In genomic region chrX:43317378-43317777, GRCh38 we compare ENCODE assay signal across 28 cellular contexts.
"Had no signal": no experiment of that assay in that cellular context is flagged by ENCODE, and none has a peak within 500 bp of the region (broad histone marks: within the 10 kb centered on the region; RNA-seq: fewer than 3 reads in every experiment).

No MANE protein-coding gene starts in this region.

- H3K9me3 Mint-ChIP-seq: stimulated activated effector memory CD8-positive, alpha-beta T cell treated with anti-CD3 and anti-CD28 coated beads, Interleukin-12 subunit alpha, Interleukin-12 subunit beta, amount 100 ng/mL, for 72 hours had no signal

- FAIRE-seq: small intestine, urothelium cell line had no signal

- H3K4me1 Mint-ChIP-seq: natural killer cell; nephron; stimulated activated effector memory CD8-positive, alpha-beta T cell treated with anti-CD3 and anti-CD28 coated beads, Interleukin-12 subunit alpha, Interleukin-12 subunit beta, amount 100 ng/mL, for 72 hours; stimulated activated naive CD8-positive, alpha-beta T cell treated with anti-CD3 and anti-CD28 coated beads, Interleukin-15, amount 100 ng/mL, for 72 hours had no signal

- H3K9me3 ChIP-seq: neutrophil, ovary, prostate gland, right lobe of liver, sigmoid colon, thoracic aorta, thyroid gland, tibial nerve, upper lobe of left lung, vagina had no signal

- H3K27ac Mint-ChIP-seq: natural killer cell; nephron; stimulated activated effector memory CD8-positive, alpha-beta T cell treated with anti-CD3 and anti-CD28 coated beads, Interleukin-12 subunit alpha, Interleukin-12 subunit beta, amount 100 ng/mL, for 72 hours; stimulated activated naive CD8-positive, alpha-beta T cell treated with anti-CD3 and anti-CD28 coated beads, Interleukin-15, amount 100 ng/mL, for 72 hours had no signal

- H3K79me2 ChIP-seq: parathyroid adenoma had no signal

- H3K27me3 ChIP-seq: neutrophil, ovary, right lobe of liver, sigmoid colon, thyroid gland, tibial nerve, upper lobe of left lung, vagina had no signal

- H3K36me3 Mint-ChIP-seq: naive thymus-derived CD4-positive, alpha-beta T cell; natural killer cell; stimulated activated effector memory CD8-positive, alpha-beta T cell treated with anti-CD3 and anti-CD28 coated beads, Interleukin-12 subunit alpha, Interleukin-12 subunit beta, amount 100 ng/mL, for 72 hours had no signal

- H3K36me3 ChIP-seq: neutrophil, ovary, prostate gland, right lobe of liver, sigmoid colon, thoracic aorta, thyroid gland, tibial nerve, upper lobe of left lung, vagina had no signal

- DNase-seq: naive thymus-derived CD4-positive, alpha-beta T cell; natural killer cell; occipital lobe; ovary; retina; right cardiac atrium; right lobe of liver; sigmoid colon; small intestine; stimulated activated CD4-positive, alpha-beta T cell treated with anti-CD3 and anti-CD28 coated beads, Interleukin-15, amount 100 ng/mL, for 24 hours; stimulated activated CD4-positive, alpha-beta T cell treated with anti-CD3 and anti-CD28 coated beads, Interleukin-2, amount 100 ng/mL, for 24 hours; stimulated activated CD4-positive, alpha-beta T cell treated with anti-CD3 and anti-CD28 coated beads, Interleukin-2, amount 100 ng/mL, for 48 hours; stimulated activated CD4-positive, alpha-beta T cell treated with anti-CD3 and anti-CD28 coated beads, Interleukin-4, amount 100 ng/mL, for 24 hours; stimulated activated naive CD4-positive, alpha-beta T cell; stimulated activated naive CD8-positive, alpha-beta T cell treated with anti-CD3 and anti-CD28 coated beads, Interleukin-15, amount 100 ng/mL, for 72 hours; stimulated activated naive CD8-positive, alpha-beta T cell treated with anti-CD3 and anti-CD28 coated beads, Interleukin-15, Interleukin-2, amounts not matched to agents 100 U/mL and 50 U/mL, for 24 hours; thyroid gland; trophoblast cell; upper lobe of left lung had no signal

- ATAC-seq: naive thymus-derived CD4-positive, alpha-beta T cell; natural killer cell; right cardiac atrium; right lobe of liver; stimulated activated effector memory CD8-positive, alpha-beta T cell treated with anti-CD3 and anti-CD28 coated beads, Interleukin-12 subunit alpha, Interleukin-12 subunit beta, amount 100 ng/mL, for 72 hours; stimulated activated naive CD8-positive, alpha-beta T cell treated with anti-CD3 and anti-CD28 coated beads, Interleukin-15, amount 100 ng/mL, for 72 hours; stimulated activated naive CD8-positive, alpha-beta T cell treated with anti-CD3 and anti-CD28 coated beads, Interleukin-15, Interleukin-2, amounts not matched to agents 100 U/mL and 50 U/mL, for 24 hours had no signal

- H3K27ac ChIP-seq: neutrophil, ovary, parathyroid adenoma, prostate gland, right lobe of liver, sigmoid colon, thoracic aorta, thyroid gland, tibial nerve, upper lobe of left lung, vagina had no signal

- H3K4me1 ChIP-seq: parathyroid adenoma, prostate gland, right lobe of liver, sigmoid colon, thyroid gland, tibial nerve, upper lobe of left lung, vagina had no signal

- H3K9ac ChIP-seq: parathyroid adenoma had no signal

- H3K27me3 Mint-ChIP-seq: naive thymus-derived CD4-positive, alpha-beta T cell; stimulated activated naive CD8-positive, alpha-beta T cell treated with anti-CD3 and anti-CD28 coated beads, Interleukin-15, amount 100 ng/mL, for 72 hours had no signal

- H3K4me3 ChIP-seq: ovary, prostate gland, right lobe of liver, sigmoid colon, thoracic aorta, thyroid gland, tibial nerve, upper lobe of left lung, vagina had no signal

- H3K4me3 Mint-ChIP-seq: naive thymus-derived CD4-positive, alpha-beta T cell; natural killer cell; nephron; stimulated activated effector memory CD8-positive, alpha-beta T cell treated with anti-CD3 and anti-CD28 coated beads, Interleukin-12 subunit alpha, Interleukin-12 subunit beta, amount 100 ng/mL, for 72 hours; stimulated activated naive CD8-positive, alpha-beta T cell treated with anti-CD3 and anti-CD28 coated beads, Interleukin-15, amount 100 ng/mL, for 72 hours had no signal

- H2AFZ ChIP-seq: parathyroid adenoma had no signal
